ENCODE assay signal across 8 cellular contexts in genomic region chr1:16367258-16367967, GRCh38. TPM values are rescaled to one million over a fixed set of nuclear protein-coding genes. Genes with fewer than 3 reads are reported as not detected.
DNase-seq lines count a peak whose midpoint lies in the region; ATAC-seq and TF ChIP-seq lines count a peak whose summit lies in the region.

No MANE protein-coding gene starts in this region.

- peak; percentile 54 for ATAC-seq in HG02763 (IDR thresholded peaks at IDR 0.05; ENCODE audit: unreplicated experiment)

- no peaks in the 10 kb centered on the region for H3K27me3 ChIP-seq in kidney epithelial cell (ENCODE audit: control insufficient read depth, insufficient read depth, low read length)

- DNase-seq in NCI-H146 (lab: John Stamatoyannopoulos, UW) (peak; percentile 73), NCI-H146 treated with DMSO at 0.1 percent for 48 hours (lab: John Stamatoyannopoulos, UW; ENCODE audit: unreplicated experiment) (no peak), NCI-H2081 treated with DMSO at 0.1 percent for 48 hours (lab: John Stamatoyannopoulos, UW) (peak; percentile 49), caudate nucleus (lab: John Stamatoyannopoulos, UW) (peak in 56 of 61 donors; percentile 45 to 98 (median 91)), kidney epithelial cell (ENCODE audit: low read depth) (peak; percentile 67)
- peak; percentile 89 for DNase-seq in stimulated activated CD4-positive, alpha-beta T cell treated with anti-CD3 and anti-CD28 coated beads, Interleukin-15, amount 100 ng/mL, for 24 hours

- TF ChIP-seq CTCF in VCaP (conservative IDR thresholded peaks at IDR 0.05) = 0 out of 2 replicates have a peak, but pooled peaks have one; percentile 10
- TF ChIP-seq CTCF in kidney epithelial cell (IDR thresholded peaks at IDR 0.05; ENCODE audit: insufficient read depth, low read length, poor library complexity, severe bottlenecking) = peak; percentile 3

- no peaks in the 10 kb centered on the region for H3K36me3 ChIP-seq in kidney epithelial cell (ENCODE audit: control insufficient read depth, insufficient read depth, low read length)

- H3K27ac ChIP-seq in VCaP (peak overlapping the region; percentile 94), caudate nucleus (ENCODE audit: low read depth, low read length) (peak overlapping the region; percentile 99)

- peak overlapping the region; percentile 92 for H3K4me3 ChIP-seq in kidney epithelial cell (ENCODE audit: low read depth, low read length)

RNA-seq across cellular contexts. Expression of gene SZRD1, which starts 0.4 kb away (rescaled TPM):
- total RNA-seq in kidney epithelial cell = 96.0 and 108 TPM in 2 replicates

RNA-seq across cellular contexts. Expression of gene FBXO42, which starts 15.1 kb away (rescaled TPM):
- 11.9 and 18.9 TPM in 2 replicates for total RNA-seq in kidney epithelial cell
